Comparison of ENCODE assay signal across 22 cellular contexts in the genomic region with DNA sequence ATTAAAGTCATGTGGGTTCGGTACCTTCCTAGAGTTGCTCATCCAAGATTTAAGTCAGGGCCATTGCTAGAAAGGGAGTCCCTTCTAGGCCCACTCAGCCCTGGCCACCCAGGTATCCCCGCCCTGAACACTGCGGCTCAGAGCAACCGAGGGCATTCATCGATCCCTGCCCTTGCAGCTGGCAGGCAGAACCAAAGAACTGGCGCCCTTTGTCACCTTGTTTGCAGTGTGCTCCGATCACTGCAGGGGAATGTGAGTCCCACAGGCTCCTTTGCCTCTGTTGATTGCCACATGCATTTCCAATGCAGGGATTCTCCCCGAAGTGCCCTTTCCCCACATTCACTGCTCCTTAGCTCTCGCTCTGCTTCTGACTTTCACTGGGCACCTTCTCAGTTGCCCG.
A peak's percentile ranks its signal among the peaks of the same experiment; 100 is the strongest.
DNase-seq lines count a peak whose midpoint lies in the region; ATAC-seq and TF ChIP-seq lines count a peak whose summit lies in the region.
"Had no signal": no experiment of that assay in that cellular context is flagged by ENCODE, and none has a peak within 500 bp of the region (broad histone marks: within the 10 kb centered on the region; RNA-seq: fewer than 3 reads in every experiment).

No MANE protein-coding gene starts in this region.

- TF ChIP-seq CTCF in right lobe of liver (IDR thresholded peaks at IDR 0.05) (no peak), MCF 10A (IDR thresholded peaks at IDR 0.05; ENCODE audit: unreplicated experiment) (no peak), WTC11 (IDR thresholded peaks at IDR 0.05) (no peak)

- no peaks in the 10 kb centered on the region for H3K9me3 ChIP-seq in right lobe of liver
- H3K9me3 ChIP-seq: BE2C; BLaER1 treated with 17β-estradiol and CSF1 and Interleukin-3, amounts not matched to agents 10 nM and 100 nM had no signal

- no peaks in the 10 kb centered on the region for H3K27me3 ChIP-seq in right lobe of liver
- H3K27me3 ChIP-seq: BLaER1 treated with 17β-estradiol and CSF1 and Interleukin-3, amounts not matched to agents 10 nM and 100 nM had no signal

- H3K27ac Mint-ChIP-seq in MCF 10A (ENCODE audit: low read depth, unreplicated experiment) (no peak overlapping the region), WTC11 (no peak overlapping the region)
- H3K27ac Mint-ChIP-seq: CD14-positive monocyte; CD4-positive, alpha-beta T cell; CD8-positive, alpha-beta memory T cell had no signal

- DNase-seq in NCI-H146 (lab: John Stamatoyannopoulos, UW) (peak; percentile 81), left lobe of liver (ENCODE audit: low spot score) (peak; percentile 79), right lobe of liver (peak; percentile 66 to 77 (median 75)), MCF 10A (ENCODE audit: unreplicated experiment) (no peak), activated gamma-delta T cell (lab: John Stamatoyannopoulos, UW) (no peak), WTC11 (ENCODE audit: low spot score) (no peak), DMS53 treated with DMSO at 0.1 percent for 48 hours (lab: John Stamatoyannopoulos, UW; ENCODE audit: unreplicated experiment) (no peak)
- DNase-seq: 8988T; ACHN; AML-193; BE2C; CD4-positive, alpha-beta T cell; CD8-positive, alpha-beta memory T cell; DMS 273 treated with DMSO at 0.1 percent for 48 hours; DMS79 treated with DMSO at 0.1 percent for 48 hours; GF-D8; GOT3; H7; HCEC 1CT had no signal

- no peaks in the 10 kb centered on the region for H3K36me3 ChIP-seq in right lobe of liver
- H3K36me3 ChIP-seq: BE2C; BLaER1 treated with 17β-estradiol and CSF1 and Interleukin-3, amounts not matched to agents 10 nM and 100 nM had no signal

- H3K27ac ChIP-seq in right lobe of liver = no peak overlapping the region
- H3K27ac ChIP-seq: A549; BLaER1 treated with 17β-estradiol and CSF1 and Interleukin-3, amounts not matched to agents 10 nM and 100 nM had no signal

- peak; percentile 100 for ATAC-seq in left lobe of liver
- ATAC-seq in right lobe of liver = peak; percentile 98 to 100 (median 99)
- no peak for ATAC-seq in WTC11
- ATAC-seq: A549 had no signal

- H3K4me3 ChIP-seq in right lobe of liver = no peak overlapping the region
- H3K4me3 ChIP-seq: A549; BLaER1 treated with 17β-estradiol and CSF1 and Interleukin-3, amounts not matched to agents 10 nM and 100 nM had no signal

- CTCF ChIA-PET in MCF 10A (lab: Yijun Ruan, JAX) = interaction anchor here (0.6 kb wide), 1 partner anchor 1700 kb away, joined by 3 read pairs; no protein-coding TSS in a partner anchor
- CTCF ChIA-PET in WTC11 (lab: Charles Lee) = no interaction called here

- no peaks in the 10 kb centered on the region for H3K27me3 Mint-ChIP-seq in MCF 10A (ENCODE audit: insufficient read depth, unreplicated experiment)
- peaks cover 2% of the 10 kb centered on the region for H3K27me3 Mint-ChIP-seq in WTC11 (ENCODE audit: low read depth)

- no peaks in the 10 kb centered on the region for H3K4me1 Mint-ChIP-seq in MCF 10A (ENCODE audit: insufficient read depth, unreplicated experiment)
- no peaks in the 10 kb centered on the region for H3K4me1 Mint-ChIP-seq in WTC11
- H3K4me1 Mint-ChIP-seq: CD14-positive monocyte; CD8-positive, alpha-beta memory T cell had no signal

- H3K36me3 Mint-ChIP-seq in MCF 10A (ENCODE audit: insufficient read depth, unreplicated experiment) = no peaks in the 10 kb centered on the region
- H3K36me3 Mint-ChIP-seq in WTC11 = peaks cover 31% of the 10 kb centered on the region
- H3K36me3 Mint-ChIP-seq: CD14-positive monocyte; CD8-positive, alpha-beta memory T cell had no signal

- no TSS peak for BruUV-seq in MCF 10A (replicated peaks; lab: Mats Ljungman, UMichigan)

- H3K9me3 Mint-ChIP-seq in MCF 10A (ENCODE audit: unreplicated experiment) = no peaks in the 10 kb centered on the region
- H3K9me3 Mint-ChIP-seq in WTC11 = peaks cover 31% of the 10 kb centered on the region
- H3K9me3 Mint-ChIP-seq: CD4-positive, alpha-beta T cell; CD8-positive, alpha-beta memory T cell had no signal

- WGBS in right lobe of liver (ENCODE audit: insufficient coverage, low coverage, low lambda C conversion rate, missing lambda C conversion rate) = 61% methylated on average over 2 of the region's 10 CpGs

- H3K4me1 ChIP-seq in right lobe of liver = peaks cover 0 to 3% (median 0%) of the 10 kb centered on the region in 4 donors
- H3K4me1 ChIP-seq: A549; BE2C; BLaER1 treated with 17β-estradiol and CSF1 and Interleukin-3, amounts not matched to agents 10 nM and 100 nM had no signal

- POLR2A ChIA-PET in MCF 10A (lab: Yijun Ruan, JAX) = no interaction called here
- POLR2A ChIA-PET in WTC11 (lab: Charles Lee) = no interaction called here

- no peak for TF ChIP-seq POLR2A in right lobe of liver (IDR thresholded peaks at IDR 0.05)

- intact Hi-C loops in right lobe of liver (cut with DNase I) = no loop called here
- intact Hi-C loops in MCF 10A (cut with micrococcal nuclease) = no loop called here

- H3K4me3 Mint-ChIP-seq in MCF 10A (ENCODE audit: unreplicated experiment) (no peak overlapping the region), WTC11 (no peak overlapping the region)
- H3K4me3 Mint-ChIP-seq: CD14-positive monocyte; CD4-positive, alpha-beta T cell; CD8-positive, alpha-beta memory T cell had no signal

TF ChIP-seq in WTC11, 78 proteins besides CTCF, POLR2A, EP300 and RAD21:
- TF ChIP-seq NFATC4 (CRISPR knock-in tag; IDR thresholded peaks at IDR 0.05) = no peak
- no peak for TF ChIP-seq FOXK1 (CRISPR knock-in tag; IDR thresholded peaks at IDR 0.05)
- no peak for TF ChIP-seq NR3C1 (CRISPR knock-in tag; conservative IDR thresholded peaks at IDR 0.05; ENCODE audit: low read depth)
- TF ChIP-seq TEAD1 (CRISPR knock-in tag; IDR thresholded peaks at IDR 0.05) = no peak
- no peak for TF ChIP-seq CBFB (CRISPR knock-in tag; IDR thresholded peaks at IDR 0.05; ENCODE audit: low read depth)
- no peak for TF ChIP-seq ATF1 (CRISPR knock-in tag; IDR thresholded peaks at IDR 0.05)
- no peak for TF ChIP-seq AFF4 (CRISPR knock-in tag; IDR thresholded peaks at IDR 0.05; ENCODE audit: borderline replicate concordance)
- TF ChIP-seq ZNF317 (CRISPR knock-in tag; IDR thresholded peaks at IDR 0.05; ENCODE audit: borderline replicate concordance, low read depth) = no peak
- TF ChIP-seq, protein P1, sequence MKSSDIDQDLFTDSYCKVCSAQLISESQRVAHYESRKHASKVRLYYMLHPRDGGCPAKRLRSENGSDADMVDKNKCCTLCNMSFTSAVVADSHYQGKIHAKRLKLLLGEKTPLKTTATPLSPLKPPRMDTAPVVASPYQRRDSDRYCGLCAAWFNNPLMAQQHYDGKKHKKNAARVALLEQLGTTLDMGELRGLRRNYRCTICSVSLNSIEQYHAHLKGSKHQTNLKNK (CRISPR knock-in tag; IDR thresholded peaks at IDR 0.05) = no peak
- no peak for TF ChIP-seq SOX15 (CRISPR knock-in tag; IDR thresholded peaks at IDR 0.05)
- no peak for TF ChIP-seq NFE2L1 (CRISPR knock-in tag; IDR thresholded peaks at IDR 0.05)

Comparison
In these comparisons a context has a peak if more than half of its experiments do, and no peak if none do; other contexts are left out.
1. DNase-seq: peak in NCI-H146 (single experiment), left lobe of liver (single experiment) and right lobe of liver (3 of 3); none in MCF 10A (single experiment), activated gamma-delta T cell (single experiment), WTC11 (single experiment) and DMS53 treated with DMSO at 0.1 percent for 48 hours (single experiment).